10 cellular contexts compared by ENCODE assay signal in the genomic region with DNA sequence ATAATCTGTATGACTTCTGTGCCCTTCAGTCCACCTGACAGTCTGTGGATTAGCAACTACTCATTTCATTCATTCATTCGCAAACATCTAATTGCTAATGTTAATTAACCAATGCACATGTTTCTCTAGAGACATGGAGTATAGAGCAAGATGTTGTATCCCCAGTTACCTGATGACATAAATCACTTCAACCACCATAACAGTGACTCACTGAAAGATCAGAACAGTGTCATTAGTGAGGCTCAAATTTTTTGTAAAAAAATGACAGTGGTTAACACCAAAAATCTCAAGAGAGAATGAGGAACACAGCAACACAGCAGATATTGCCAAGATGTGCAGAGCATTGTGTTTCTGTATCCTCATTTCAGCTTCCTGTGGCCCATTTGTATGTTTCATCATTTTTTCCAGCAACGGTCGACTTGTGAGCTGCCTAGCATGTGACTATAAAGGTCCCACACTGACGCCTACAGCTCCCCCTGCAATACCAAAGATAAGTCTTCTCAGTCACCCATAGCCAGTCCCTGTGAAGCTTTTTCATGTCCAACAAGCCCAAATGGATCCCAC. TPM values are rescaled to one million over a fixed set of nuclear protein-coding genes. Genes with fewer than 3 reads are reported as not detected.
DNase-seq lines count a peak whose midpoint lies in the region; ATAC-seq and TF ChIP-seq lines count a peak whose summit lies in the region.
"Had no signal": no experiment of that assay in that cellular context is flagged by ENCODE, and none has a peak within 500 bp of the region (broad histone marks: within the 10 kb centered on the region; RNA-seq: fewer than 3 reads in every experiment).

No MANE protein-coding gene starts in this region.

- H3K4me1 ChIP-seq in foreskin keratinocyte: peaks cover 25% of the 10 kb centered on the region

- DNase-seq in stimulated activated CD4-positive, alpha-beta T cell treated with anti-CD3 and anti-CD28 coated beads, Interleukin-1b, Interleukin-23, amount 100 ng/mL, for 48 hours: peak; percentile 30
- DNase-seq in stimulated activated CD4-positive, alpha-beta T cell treated with anti-CD3 and anti-CD28 coated beads, Interleukin-4, amount 100 ng/mL, for 1 hour: no peak
- DNase-seq in M059J (ENCODE audit: low read depth) (peak; percentile 84), MCF 10A (ENCODE audit: unreplicated experiment) (no peak), type B pancreatic cell (ENCODE audit: extremely low spot score, unreplicated experiment) (no peak), H4 (ENCODE audit: low spot score) (no peak), foreskin keratinocyte (no peak)
- DNase-seq: DMS53 had no signal

- H3K27ac Mint-ChIP-seq in MCF 10A (ENCODE audit: low read depth, unreplicated experiment) (peak overlapping the region; percentile 32), type B pancreatic cell (no peak overlapping the region)

- H3K4me1 Mint-ChIP-seq in MCF 10A (ENCODE audit: insufficient read depth, unreplicated experiment): peaks cover 25% of the 10 kb centered on the region
- H3K4me1 Mint-ChIP-seq in type B pancreatic cell (ENCODE audit: unreplicated experiment): peaks cover 32% of the 10 kb centered on the region

- ATAC-seq in GM19397 (IDR thresholded peaks at IDR 0.05; ENCODE audit: unreplicated experiment) (no peak), foreskin keratinocyte (no peak)

- H3K9me3 Mint-ChIP-seq in MCF 10A (ENCODE audit: unreplicated experiment) (no peaks in the 10 kb centered on the region), type B pancreatic cell (no peaks in the 10 kb centered on the region)

- no peak for TF ChIP-seq CTCF in MCF 10A (IDR thresholded peaks at IDR 0.05; ENCODE audit: unreplicated experiment)
- no peak for TF ChIP-seq CTCF in type B pancreatic cell (conservative IDR thresholded peaks at IDR 0.05)
- no peak for TF ChIP-seq CTCF in foreskin keratinocyte (conservative IDR thresholded peaks at IDR 0.05)

- H3K27me3 ChIP-seq in foreskin keratinocyte: no peaks in the 10 kb centered on the region

- H3K27me3 Mint-ChIP-seq in MCF 10A (ENCODE audit: insufficient read depth, unreplicated experiment): no peaks in the 10 kb centered on the region
- peaks cover 14% of the 10 kb centered on the region for H3K27me3 Mint-ChIP-seq in type B pancreatic cell

- POLR2A ChIA-PET in MCF 10A (lab: Yijun Ruan, JAX): interaction anchor here (1.0 to 1.2 kb wide), 2 partner anchors 9 to 19 kb away, joined by 3 read pairs; no protein-coding TSS in a partner anchor

- no peak overlapping the region for H3K27ac ChIP-seq in foreskin keratinocyte
- H3K27ac ChIP-seq: KMS-11 had no signal

- intact Hi-C loops in MCF 10A (cut with micrococcal nuclease): no loop called here

- no peak overlapping the region for H3K4me3 Mint-ChIP-seq in MCF 10A (ENCODE audit: unreplicated experiment)
- peak overlapping the region; percentile 9 for H3K4me3 Mint-ChIP-seq in type B pancreatic cell

- CTCF ChIA-PET in MCF 10A (lab: Yijun Ruan, JAX): interaction anchor here (1.2 kb wide), 1 partner anchor 16 kb away, joined by 4 read pairs; no protein-coding TSS in a partner anchor

- H3K36me3 Mint-ChIP-seq in MCF 10A (ENCODE audit: insufficient read depth, unreplicated experiment) (peaks cover 7% of the 10 kb centered on the region), type B pancreatic cell (no peaks in the 10 kb centered on the region)

- BruUV-seq in MCF 10A (replicated peaks; lab: Mats Ljungman, UMichigan): no TSS peak

RNA-seq across cellular contexts. Expression of gene PLD1, which starts 3.7 kb away (rescaled TPM):
- 7.6 and 7.8 TPM in 2 replicates for total RNA-seq in M059J (2014; rRNA removed; shearing (Covaris generic))
- 8.0 and 14.8 TPM in 2 replicates for total RNA-seq in MCF 10A (2022)
- 33.3 and 44.6 TPM in 2 replicates for total RNA-seq in type B pancreatic cell (ENCODE audit: low replicate concordance)
- total RNA-seq in H4 (2014; rRNA removed; shearing (Covaris generic)): 14.4 and 19.0 TPM in 2 replicates
- total RNA-seq in foreskin keratinocyte: 6.1 and 7.7 TPM in 2 replicates
- polyA plus RNA-seq in foreskin keratinocyte: 2.1 and 2.7 TPM in 2 replicates

RNA-seq across cellular contexts. Expression of gene TMEM212, which starts 29.2 kb away (rescaled TPM):
- total RNA-seq in M059J (2014; rRNA removed; shearing (Covaris generic)): not detected in 2 replicates
- total RNA-seq in MCF 10A (2022) (not detected in 2 replicates), type B pancreatic cell (ENCODE audit: low replicate concordance) (not detected in 2 replicates), foreskin keratinocyte (not detected in 2 replicates)
- total RNA-seq in H4 (2014; rRNA removed; shearing (Covaris generic)): not detected in 2 replicates
- polyA plus RNA-seq in foreskin keratinocyte: not detected in 2 replicates

Comparison
In these comparisons a context has a peak if more than half of its experiments do, and no peak if none do; other contexts are left out.
1. DNase-seq: peak in stimulated activated CD4-positive, alpha-beta T cell treated with anti-CD3 and anti-CD28 coated beads, Interleukin-1b, Interleukin-23, amount 100 ng/mL, for 48 hours (single experiment) and M059J (single experiment); none in stimulated activated CD4-positive, alpha-beta T cell treated with anti-CD3 and anti-CD28 coated beads, Interleukin-4, amount 100 ng/mL, for 1 hour (single experiment), MCF 10A (single experiment), type B pancreatic cell (single experiment), H4 (single experiment) and foreskin keratinocyte (0 of 2).